11 cellular contexts compared by ENCODE assay signal in the genomic region with DNA sequence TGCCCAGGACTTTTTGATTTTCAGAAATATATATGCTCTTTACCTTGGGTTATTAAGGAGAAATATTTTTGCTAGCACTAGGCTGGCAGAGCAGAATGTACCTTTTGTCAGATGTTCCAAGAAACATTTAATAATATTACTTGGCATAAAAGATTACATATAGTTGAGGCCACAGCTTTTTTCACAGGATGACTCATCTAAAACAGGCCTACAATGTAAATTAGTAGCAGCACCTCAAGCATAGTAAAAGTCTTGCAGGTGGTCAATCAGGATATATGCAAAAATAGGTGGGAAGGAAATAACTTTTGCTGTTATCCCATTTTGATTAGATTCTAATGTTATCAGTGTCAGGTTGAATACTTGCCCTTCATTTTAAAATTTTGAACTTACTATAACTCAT. TPM values are rescaled to one million over a fixed set of nuclear protein-coding genes. Genes with fewer than 3 reads are reported as not detected.
DNase-seq lines count a peak whose midpoint lies in the region; ATAC-seq, FAIRE-seq and TF ChIP-seq lines count a peak whose summit lies in the region.
"Had no signal": no experiment of that assay in that cellular context is flagged by ENCODE, and none has a peak within 500 bp of the region (broad histone marks: within the 10 kb centered on the region; RNA-seq: fewer than 3 reads in every experiment).

No MANE protein-coding gene starts in this region.

- H3K27me3 ChIP-seq in PC-3 (ENCODE audit: low read length) (no peaks in the 10 kb centered on the region), keratinocyte (ENCODE audit: control insufficient read depth, extremely low read depth, insufficient read depth, low read length) (no peaks in the 10 kb centered on the region), thyroid gland (no peaks in the 10 kb centered on the region)
- H3K27me3 ChIP-seq: ascending aorta had no signal

- H2AFZ ChIP-seq in PC-3 (ENCODE audit: low read length) (no peak overlapping the region), keratinocyte (ENCODE audit: control insufficient read depth, low read length) (peak overlapping the region; percentile 59)

- H3K79me2 ChIP-seq in PC-3 (ENCODE audit: low read length): no peaks in the 10 kb centered on the region
- H3K79me2 ChIP-seq in keratinocyte (ENCODE audit: control insufficient read depth, insufficient read depth, low read length): no peaks in the 10 kb centered on the region

- H3K36me3 ChIP-seq in PC-3 (ENCODE audit: low read depth, low read length) (no peaks in the 10 kb centered on the region), keratinocyte (ENCODE audit: control insufficient read depth in 2 of 2, extremely low read depth in 1 of 2, insufficient read depth in 2 of 2, low read length in 2 of 2) (no peaks in the 10 kb centered on the region), thyroid gland (no peaks in the 10 kb centered on the region)
- H3K36me3 ChIP-seq: ascending aorta had no signal

- FAIRE-seq in keratinocyte (lab: Jason Lieb, UNC) (no peak), GM12892 (lab: Jason Lieb, UNC) (no peak)

- POLR2A ChIA-PET in PC-3 (lab: Charles Lee; ENCODE audit: unreplicated experiment): interaction anchor here (0.6 kb wide), 1 partner anchor 12 kb away, joined by 24 read pairs; no protein-coding TSS in a partner anchor

- H3K27ac ChIP-seq in PC-3 (ENCODE audit: low read length) (no peak overlapping the region), keratinocyte (ENCODE audit: control insufficient read depth, insufficient read depth, low read length) (peak overlapping the region; percentile 16), thyroid gland (no peak overlapping the region)
- H3K27ac ChIP-seq: ascending aorta had no signal

- ATAC-seq in HG02852 (IDR thresholded peaks at IDR 0.05; ENCODE audit: unreplicated experiment) (peak; percentile 51), PC-3 (peak; percentile 79), HG02678 (IDR thresholded peaks at IDR 0.05; ENCODE audit: unreplicated experiment) (no peak)

- H3K9me3 ChIP-seq in PC-3 (ENCODE audit: low read length) (no peaks in the 10 kb centered on the region), keratinocyte (ENCODE audit: control insufficient read depth, low read depth, low read length) (no peaks in the 10 kb centered on the region), thyroid gland (no peaks in the 10 kb centered on the region)
- H3K9me3 ChIP-seq: ascending aorta had no signal

- no peak for TF ChIP-seq POLR2A in thyroid gland (IDR thresholded peaks at IDR 0.05)
- no peak for TF ChIP-seq POLR2A in GM12892 (IDR thresholded peaks at IDR 0.05; ENCODE audit: low read depth, low read length)

- H3K4me1 ChIP-seq in PC-3 (ENCODE audit: insufficient read depth, low read length) (peaks cover 26% of the 10 kb centered on the region), keratinocyte (ENCODE audit: control insufficient read depth, extremely low read depth, insufficient read depth, low read length) (peaks cover 20% of the 10 kb centered on the region), thyroid gland (peaks cover 14 to 19% of the 10 kb centered on the region in 2 donors)

- peak; percentile 53 for DNase-seq in ELR (ENCODE audit: low read depth)
- peak; percentile 60 for DNase-seq in PC-3
- DNase-seq in keratinocyte (ENCODE audit: low read depth, low spot score): no peak
- DNase-seq in activated CD8-positive, alpha-beta memory T cell treated with anti-CD3 and anti-CD28 coated beads, Interleukin-2, amount 50 U/mL, for 4 hours: no peak
- DNase-seq in thyroid gland: no peak
- DNase-seq in GM12892 (ENCODE audit: insufficient read length): no peak
- DNase-seq: activated CD4-positive, alpha-beta T cell treated with anti-CD3 and anti-CD28 coated beads, Interleukin-2, amount 50 U/mL, for 1 hour; NCI-H1048 had no signal

- CTCF ChIA-PET in PC-3 (lab: Charles Lee): interaction anchor here (0.6 kb wide), 1 partner anchor 18 kb away, joined by 3 read pairs; no protein-coding TSS in a partner anchor

- H3K9ac ChIP-seq in PC-3 (ENCODE audit: low read length) (no peak overlapping the region), keratinocyte (ENCODE audit: control insufficient read depth, extremely low read depth, insufficient read depth, low read length) (peak overlapping the region; percentile 19)

- intact Hi-C loops in PC-3 (cut with micrococcal nuclease): loop anchor here (1.0 kb wide), 1 partner anchor 14 kb away; no protein-coding TSS in a partner anchor
- intact Hi-C loops in thyroid gland (cut with DNase I): no loop called here

- no peaks in the 10 kb centered on the region for H3K9me1 ChIP-seq in keratinocyte (ENCODE audit: control insufficient read depth, extremely low read depth, insufficient read depth, low read length)

- H3K4me3 ChIP-seq in PC-3 (ENCODE audit: low read length) (no peak overlapping the region), keratinocyte (ENCODE audit: control insufficient read depth in 2 of 3, extremely low read depth in 1 of 3, insufficient read depth in 2 of 3, low read depth in 1 of 3, low read length in 3 of 3) (peak overlapping the region in 1 of 3 experiments; percentile 1), thyroid gland (replicated peaks in 1 of 3) (no peak overlapping the region)
- H3K4me3 ChIP-seq: ascending aorta had no signal

- H4K20me1 ChIP-seq in PC-3 (ENCODE audit: low read length) (no peaks in the 10 kb centered on the region), keratinocyte (ENCODE audit: control insufficient read depth, extremely low read depth, insufficient read depth, low read length) (no peaks in the 10 kb centered on the region)

- no TSS peak for BruUV-seq in PC-3 (replicated peaks; lab: Mats Ljungman, UMichigan)

- no peaks in the 10 kb centered on the region for H3K9me2 ChIP-seq in PC-3 (replicated peaks; ENCODE audit: low read length)

- TF ChIP-seq CTCF in PC-3 (conservative IDR thresholded peaks at IDR 0.05; ENCODE audit: low read depth, low read length) (no peak), keratinocyte (optimal IDR thresholded peaks at IDR 0.05 in 1 of 3, IDR thresholded peaks at IDR 0.05 in 1 of 3, conservative IDR thresholded peaks at IDR 0.05 in 1 of 3; ENCODE audit: extremely low read depth in 1 of 3, insufficient read depth in 2 of 3, low read length in 3 of 3) (no peak), thyroid gland (IDR thresholded peaks at IDR 0.05) (no peak)

- H3K4me2 ChIP-seq in PC-3 (ENCODE audit: low read length) (no peak overlapping the region), keratinocyte (ENCODE audit: control insufficient read depth, extremely low read depth, insufficient read depth, low read depth, low read length) (peak overlapping the region; percentile 65)

- no peaks in the 10 kb centered on the region for H3F3A ChIP-seq in PC-3 (ENCODE audit: low read length, unreplicated experiment)

- dilution Hi-C loops in keratinocyte (cut with MboI; ENCODE audit: extremely low pct_ligation_motif_present, low sequenced_read_pairs): no loop called here

RNA-seq across cellular contexts. Expression of gene ITGB1, which starts 14.9 kb away (rescaled TPM):
- total RNA-seq in PC-3 (2014; rRNA removed) (956 and 1,010 TPM in 2 replicates), thyroid gland (100 to 1,000 TPM; 264 to 699 (median 417) TPM)
- polyA plus RNA-seq in keratinocyte: 1,026 to 1,445 TPM (median 1,030 TPM) in 3 replicates
- 511 TPM for polyA plus RNA-seq in keratinocyte (2011; ENCODE audit: low read depth)
- 420 and 664 TPM in 2 replicates for polyA plus RNA-seq in keratinocyte (2011; cell fraction: cytosol; rRNA removed)
- 1,436 and 2,106 TPM in 2 replicates for polyA plus RNA-seq in keratinocyte (2011; cell fraction: nucleus; rRNA removed)
- polyA plus RNA-seq in keratinocyte (2012; ENCODE audit: low replicate concordance): 328 and 1,010 TPM in 2 replicates
- polyA minus RNA-seq in keratinocyte: 361 to 979 TPM (median 522 TPM) in 3 replicates
- 475 TPM for polyA minus RNA-seq in keratinocyte (2011; cell fraction: cytosol; rRNA and poly(A)+ RNA removed)
- 1,567 and 2,524 TPM in 2 replicates for polyA minus RNA-seq in keratinocyte (2011; cell fraction: nucleus; rRNA and poly(A)+ RNA removed)
- 39.2 TPM for polyA plus RNA-seq in GM12892 (2012; ENCODE audit: missing spikeins)

Comparison
In these comparisons a context has a peak if more than half of its experiments do, and no peak if none do; other contexts are left out.
1. DNase-seq: peak in ELR (single experiment) and PC-3 (single experiment); none in keratinocyte (single experiment), activated CD8-positive, alpha-beta memory T cell treated with anti-CD3 and anti-CD28 coated beads, Interleukin-2, amount 50 U/mL, for 4 hours (single experiment), thyroid gland (0 of 2) and GM12892 (single experiment).